In genomic region chr7:66758964-66759628, GRCh38 we compare ENCODE assay signal across 8 cellular contexts. TPM values are rescaled to one million over a fixed set of nuclear protein-coding genes. Genes with fewer than 3 reads are reported as not detected.
DNase-seq lines count a peak whose midpoint lies in the region; ATAC-seq lines count a peak whose summit lies in the region.

No MANE protein-coding gene starts in this region.

- peak; percentile 91 for ATAC-seq in HG03103 (IDR thresholded peaks at IDR 0.05; ENCODE audit: low read depth, unreplicated experiment)
- peak; percentile 100 for ATAC-seq in stimulated activated naive CD8-positive, alpha-beta T cell treated with anti-CD3 and anti-CD28 coated beads, Interleukin-15, amount 100 ng/mL, for 72 hours
- no peak for ATAC-seq in naive thymus-derived CD8-positive, alpha-beta T cell

- intact Hi-C loops in activated naive CD4-positive, alpha-beta T cell treated with anti-CD3 and anti-CD28 coated beads for 36 hours (cut with micrococcal nuclease) = no loop called here
- intact Hi-C loops in activated T-helper 2 cell treated with anti-CD3 and anti-CD28 coated beads, Interferon-gamma antibody, Interleukin-2, Interleukin-4, amounts not matched to agents 10 μg/mL and 5 μg/mL and 100 μg/mL, durations not matched to agents 14 hours and 24 hours and 36 hours (cut with micrococcal nuclease) = loop anchor here (1.0 to 2.0 kb wide), 2 partner anchors 10 to 18 kb away; partner anchors contain the start of gene RABGEF1

- peaks cover 8% of the 10 kb centered on the region for H3K36me3 Mint-ChIP-seq in activated naive CD4-positive, alpha-beta T cell treated with anti-CD3 and anti-CD28 coated beads for 36 hours (ENCODE audit: low read depth)
- H3K36me3 Mint-ChIP-seq in activated T-helper 2 cell treated with anti-CD3 and anti-CD28 coated beads, Interferon-gamma antibody, Interleukin-2, Interleukin-4, amounts not matched to agents 10 μg/mL and 5 μg/mL and 100 μg/mL, durations not matched to agents 14 hours and 24 hours and 36 hours (ENCODE audit: low read depth) = peaks cover 26% of the 10 kb centered on the region
- H3K36me3 Mint-ChIP-seq in naive thymus-derived CD8-positive, alpha-beta T cell = peaks cover 6 to 12% (median 9%) of the 10 kb centered on the region in 3 donors

- peak; percentile 54 for DNase-seq in activated naive CD4-positive, alpha-beta T cell treated with anti-CD3 and anti-CD28 coated beads for 36 hours
- no peak for DNase-seq in activated naive CD4-positive, alpha-beta T cell (lab: John Stamatoyannopoulos, UW)
- DNase-seq in activated T-helper 2 cell treated with anti-CD3 and anti-CD28 coated beads, Interferon-gamma antibody, Interleukin-2, Interleukin-4, amounts not matched to agents 10 μg/mL and 5 μg/mL and 100 μg/mL, durations not matched to agents 14 hours and 24 hours and 36 hours (ENCODE audit: low spot score) = no peak
- DNase-seq in stimulated activated naive CD8-positive, alpha-beta T cell treated with anti-CD3 and anti-CD28 coated beads, Interleukin-15, amount 100 ng/mL, for 72 hours = peak in 1 of 2 donors; percentile 46
- no peak for DNase-seq in EL
- no peak for DNase-seq in naive thymus-derived CD8-positive, alpha-beta T cell
- no peak for DNase-seq in stimulated activated CD4-positive, alpha-beta T cell treated with anti-CD3 and anti-CD28 coated beads, Interleukin-4, amount 100 ng/mL, for 1 hour

- peaks cover 38% of the 10 kb centered on the region for H3K4me1 Mint-ChIP-seq in activated naive CD4-positive, alpha-beta T cell treated with anti-CD3 and anti-CD28 coated beads for 36 hours (ENCODE audit: low read depth)
- peaks cover 21% of the 10 kb centered on the region for H3K4me1 Mint-ChIP-seq in activated T-helper 2 cell treated with anti-CD3 and anti-CD28 coated beads, Interferon-gamma antibody, Interleukin-2, Interleukin-4, amounts not matched to agents 10 μg/mL and 5 μg/mL and 100 μg/mL, durations not matched to agents 14 hours and 24 hours and 36 hours (ENCODE audit: low read depth)
- H3K4me1 Mint-ChIP-seq in stimulated activated naive CD8-positive, alpha-beta T cell treated with anti-CD3 and anti-CD28 coated beads, Interleukin-15, amount 100 ng/mL, for 72 hours = peaks cover 36% of the 10 kb centered on the region
- peaks cover 13 to 64% (median 38%) of the 10 kb centered on the region in 4 donors for H3K4me1 Mint-ChIP-seq in naive thymus-derived CD8-positive, alpha-beta T cell

- POLR2A ChIA-PET in naive thymus-derived CD8-positive, alpha-beta T cell (lab: Charles Lee) = no interaction called here

- no peaks in the 10 kb centered on the region for H3K27me3 Mint-ChIP-seq in activated naive CD4-positive, alpha-beta T cell treated with anti-CD3 and anti-CD28 coated beads for 36 hours (ENCODE audit: low read depth)
- no peaks in the 10 kb centered on the region for H3K27me3 Mint-ChIP-seq in activated T-helper 2 cell treated with anti-CD3 and anti-CD28 coated beads, Interferon-gamma antibody, Interleukin-2, Interleukin-4, amounts not matched to agents 10 μg/mL and 5 μg/mL and 100 μg/mL, durations not matched to agents 14 hours and 24 hours and 36 hours (ENCODE audit: low read depth)
- no peaks in the 10 kb centered on the region for H3K27me3 Mint-ChIP-seq in stimulated activated naive CD8-positive, alpha-beta T cell treated with anti-CD3 and anti-CD28 coated beads, Interleukin-15, amount 100 ng/mL, for 72 hours
- H3K27me3 Mint-ChIP-seq in naive thymus-derived CD8-positive, alpha-beta T cell = no peaks in the 10 kb centered on the region

- CTCF ChIA-PET in activated naive CD4-positive, alpha-beta T cell treated with anti-CD3 and anti-CD28 coated beads for 36 hours (lab: Charles Lee) = no interaction called here

- peaks cover 8% of the 10 kb centered on the region for H3K9me3 Mint-ChIP-seq in activated naive CD4-positive, alpha-beta T cell treated with anti-CD3 and anti-CD28 coated beads for 36 hours
- H3K9me3 Mint-ChIP-seq in activated T-helper 2 cell treated with anti-CD3 and anti-CD28 coated beads, Interferon-gamma antibody, Interleukin-2, Interleukin-4, amounts not matched to agents 10 μg/mL and 5 μg/mL and 100 μg/mL, durations not matched to agents 14 hours and 24 hours and 36 hours = peaks cover 10% of the 10 kb centered on the region
- H3K9me3 Mint-ChIP-seq in stimulated activated naive CD8-positive, alpha-beta T cell treated with anti-CD3 and anti-CD28 coated beads, Interleukin-15, amount 100 ng/mL, for 72 hours = peaks cover 5 to 8% of the 10 kb centered on the region in 2 donors
- H3K9me3 Mint-ChIP-seq in naive thymus-derived CD8-positive, alpha-beta T cell = peaks cover 0 to 10% (median 4%) of the 10 kb centered on the region in 9 donors

- H3K27ac Mint-ChIP-seq in activated naive CD4-positive, alpha-beta T cell treated with anti-CD3 and anti-CD28 coated beads for 36 hours = peak overlapping the region; percentile 47
- peak overlapping the region; percentile 73 for H3K27ac Mint-ChIP-seq in activated T-helper 2 cell treated with anti-CD3 and anti-CD28 coated beads, Interferon-gamma antibody, Interleukin-2, Interleukin-4, amounts not matched to agents 10 μg/mL and 5 μg/mL and 100 μg/mL, durations not matched to agents 14 hours and 24 hours and 36 hours
- H3K27ac Mint-ChIP-seq in stimulated activated naive CD8-positive, alpha-beta T cell treated with anti-CD3 and anti-CD28 coated beads, Interleukin-15, amount 100 ng/mL, for 72 hours = peak overlapping the region in 1 of 2 donors; percentile 83
- H3K27ac Mint-ChIP-seq in naive thymus-derived CD8-positive, alpha-beta T cell = peak overlapping the region in 4 of 10 donors; percentile 1 to 60 (median 17)

- H3K4me3 Mint-ChIP-seq in activated naive CD4-positive, alpha-beta T cell treated with anti-CD3 and anti-CD28 coated beads for 36 hours = no peak overlapping the region
- no peak overlapping the region for H3K4me3 Mint-ChIP-seq in activated T-helper 2 cell treated with anti-CD3 and anti-CD28 coated beads, Interferon-gamma antibody, Interleukin-2, Interleukin-4, amounts not matched to agents 10 μg/mL and 5 μg/mL and 100 μg/mL, durations not matched to agents 14 hours and 24 hours and 36 hours (ENCODE audit: low read depth)
- peak overlapping the region in 1 of 2 donors; percentile 35 for H3K4me3 Mint-ChIP-seq in stimulated activated naive CD8-positive, alpha-beta T cell treated with anti-CD3 and anti-CD28 coated beads, Interleukin-15, amount 100 ng/mL, for 72 hours
- no peak overlapping the region for H3K4me3 Mint-ChIP-seq in naive thymus-derived CD8-positive, alpha-beta T cell

RNA-seq across cellular contexts. Expression of gene RABGEF1, which starts 18.6 kb away (rescaled TPM):
- 10 to 100 TPM; 10.7 to 10.8 TPM for total RNA-seq in activated naive CD4-positive, alpha-beta T cell treated with anti-CD3 and anti-CD28 coated beads for 36 hours
- 24.5 and 26.3 TPM in 2 replicates for total RNA-seq in activated T-helper 2 cell treated with anti-CD3 and anti-CD28 coated beads, Interferon-gamma antibody, Interleukin-2, Interleukin-4, amounts not matched to agents 10 μg/mL and 5 μg/mL and 100 μg/mL, durations not matched to agents 14 hours and 24 hours and 36 hours
- total RNA-seq in naive thymus-derived CD8-positive, alpha-beta T cell = 10 to 100 TPM; 24.6 to 27.5 TPM
- 10 to 100 TPM; 17.5 to 23.0 (median 21.6) TPM for polyA plus RNA-seq in naive thymus-derived CD8-positive, alpha-beta T cell

Comparison
In these comparisons a context has a peak if more than half of its experiments do, and no peak if none do; other contexts are left out.
1. ATAC-seq: peak in HG03103 (single experiment) and stimulated activated naive CD8-positive, alpha-beta T cell treated with anti-CD3 and anti-CD28 coated beads, Interleukin-15, amount 100 ng/mL, for 72 hours (single experiment); none in naive thymus-derived CD8-positive, alpha-beta T cell (0 of 2).